ENCODE assay signal across 16 cellular contexts in the genomic region with DNA sequence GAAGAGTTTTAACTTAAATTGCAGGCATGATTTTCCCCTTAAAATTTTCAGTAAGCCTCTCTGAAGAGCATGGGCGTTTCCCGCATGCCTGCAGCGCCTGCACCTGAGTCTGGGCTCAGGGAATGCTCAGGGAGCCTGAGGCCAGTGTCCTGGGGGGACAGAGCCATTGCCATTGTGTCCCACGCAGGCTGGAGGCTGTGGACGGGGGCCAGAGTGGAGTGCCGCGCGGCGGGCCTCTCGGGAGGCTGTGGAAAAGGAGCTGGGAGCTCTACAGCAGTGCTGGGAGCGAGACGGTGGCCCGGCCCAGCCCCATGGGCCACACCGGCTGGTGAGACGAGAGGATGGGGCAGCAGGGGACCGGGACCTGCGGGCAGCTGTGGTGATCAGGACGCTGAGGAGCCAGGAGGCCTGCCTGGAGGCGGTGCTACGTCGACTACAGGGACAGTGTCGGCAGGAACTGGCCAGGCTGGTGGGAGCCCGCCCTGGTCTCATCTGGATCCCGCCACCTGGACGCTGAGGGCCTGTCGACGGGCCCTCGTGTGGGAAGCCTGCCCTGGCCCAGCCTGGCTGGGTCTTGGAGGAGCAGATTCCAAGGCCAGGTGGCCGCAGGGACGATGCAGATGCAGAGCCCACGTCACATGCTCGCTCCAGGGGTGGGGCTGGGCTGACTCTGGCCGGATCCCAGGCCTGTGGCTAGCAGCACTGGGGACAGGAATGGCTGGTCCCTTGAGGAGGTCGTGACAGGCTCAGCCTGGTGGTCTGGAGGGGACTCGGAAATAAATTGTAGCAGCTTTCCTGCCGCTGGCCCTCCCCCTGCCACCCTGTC. TPM values are rescaled to one million over a fixed set of nuclear protein-coding genes. Genes with fewer than 3 reads are reported as not detected.
A peak's percentile ranks its signal among the peaks of the same experiment; 100 is the strongest.
DNase-seq lines count a peak whose midpoint lies in the region; ATAC-seq and TF ChIP-seq lines count a peak whose summit lies in the region.
"Had no signal": no experiment of that assay in that cellular context is flagged by ENCODE, and none has a peak within 500 bp of the region (broad histone marks: within the 10 kb centered on the region; RNA-seq: fewer than 3 reads in every experiment).

No MANE protein-coding gene starts in this region.

- no peaks in the 10 kb centered on the region for H3K36me3 Mint-ChIP-seq in activated naive CD4-positive, alpha-beta T cell treated with anti-CD3 and anti-CD28 coated beads, Interleukin-2, amount 50 U/mL, for 24 hours
- no peaks in the 10 kb centered on the region for H3K36me3 Mint-ChIP-seq in chondrocyte (ENCODE audit: low read depth)

- H3K4me1 Mint-ChIP-seq in activated naive CD4-positive, alpha-beta T cell treated with anti-CD3 and anti-CD28 coated beads, Interleukin-2, amount 50 U/mL, for 24 hours: no peaks in the 10 kb centered on the region
- no peaks in the 10 kb centered on the region for H3K4me1 Mint-ChIP-seq in chondrocyte (ENCODE audit: low read depth)
- H3K4me1 Mint-ChIP-seq: activated CD4-positive, alpha-beta T cell treated with anti-CD3 and anti-CD28 coated beads, Interleukin-2, amount 10 ng/mL, durations not matched to agents 24 days and 14 days; activated T-helper 17 cell treated with anti-CD3 and anti-CD28 coated beads, Interleukin-2, amount 50 U/mL, for 72 hours had no signal

- H3K4me3 ChIP-seq in mesodermal cell (ENCODE audit: extremely low read depth, insufficient read depth, low read length, poor library complexity, severe bottlenecking): no peak overlapping the region
- H3K4me3 ChIP-seq in tibial nerve: no peak overlapping the region
- H3K4me3 ChIP-seq in smooth muscle cell: no peak overlapping the region
- H3K4me3 ChIP-seq: heart right ventricle had no signal

- no peak overlapping the region for H3K9ac ChIP-seq in smooth muscle cell (ENCODE audit: low read depth)

- no peaks in the 10 kb centered on the region for H3K79me2 ChIP-seq in smooth muscle cell (ENCODE audit: low read depth)

- H3K36me3 ChIP-seq in mesodermal cell (ENCODE audit: control insufficient read depth, insufficient read depth, low read length): peaks cover 13% of the 10 kb centered on the region
- H3K36me3 ChIP-seq in tibial nerve: peaks cover 0 to 12% (median 0%) of the 10 kb centered on the region in 3 donors
- no peaks in the 10 kb centered on the region for H3K36me3 ChIP-seq in smooth muscle cell (ENCODE audit: low read depth)
- H3K36me3 ChIP-seq: brain microvascular endothelial cell had no signal

- H3K4me1 ChIP-seq in mesodermal cell (ENCODE audit: control insufficient read depth, insufficient read depth, low read length, poor library complexity, severe bottlenecking): peaks cover 5% of the 10 kb centered on the region
- H3K4me1 ChIP-seq in tibial nerve: peaks cover 0 to 23% (median 8%) of the 10 kb centered on the region in 4 donors
- H3K4me1 ChIP-seq in smooth muscle cell (ENCODE audit: low read depth): no peaks in the 10 kb centered on the region

- no peak overlapping the region for H2AFZ ChIP-seq in smooth muscle cell (ENCODE audit: low read depth)

- H4K20me1 ChIP-seq in smooth muscle cell (ENCODE audit: low read depth): no peaks in the 10 kb centered on the region

- no peaks in the 10 kb centered on the region for H3F3A ChIP-seq in smooth muscle cell (ENCODE audit: low read depth)

- no peak for TF ChIP-seq CTCF in chondrocyte (IDR thresholded peaks at IDR 0.05)
- TF ChIP-seq CTCF in tibial nerve (IDR thresholded peaks at IDR 0.05): no peak
- no peak for TF ChIP-seq CTCF in smooth muscle cell (IDR thresholded peaks at IDR 0.05; ENCODE audit: borderline replicate concordance, insufficient read depth, poor library complexity, severe bottlenecking)

- no peak for DNase-seq in activated naive CD4-positive, alpha-beta T cell treated with Interleukin-2 at 50 U/mL for 16 hours
- DNase-seq in chondrocyte (ENCODE audit: low spot score): peak; percentile 94
- DNase-seq in tibial nerve (ENCODE audit: low spot score in 2 of 2): no peak
- DNase-seq in activated CD4-positive, alpha-beta T cell treated with anti-CD3 and anti-CD28 coated beads, Interleukin-2, amount 50 U/mL, for 1 hour: no peak
- DNase-seq in smooth muscle cell (lab: John Stamatoyannopoulos, UW; ENCODE audit: unreplicated experiment): no peak
- DNase-seq: activated CD4-positive, alpha-beta T cell treated with anti-CD3 and anti-CD28 coated beads, Interleukin-2, amount 10 ng/mL, durations not matched to agents 24 days and 14 days; brain microvascular endothelial cell; KBM-7; NCI-H1436 treated with DMSO at 0.1 percent for 48 hours; RPMI8226 had no signal

- TF ChIP-seq POLR2A in tibial nerve (IDR thresholded peaks at IDR 0.05): no peak

- no peaks in the 10 kb centered on the region for H3K27me3 Mint-ChIP-seq in activated naive CD4-positive, alpha-beta T cell treated with anti-CD3 and anti-CD28 coated beads, Interleukin-2, amount 50 U/mL, for 24 hours
- H3K27me3 Mint-ChIP-seq in chondrocyte (ENCODE audit: low read depth): no peaks in the 10 kb centered on the region
- H3K27me3 Mint-ChIP-seq: activated CD4-positive, alpha-beta T cell treated with anti-CD3 and anti-CD28 coated beads, Interleukin-2, amount 10 ng/mL, durations not matched to agents 24 days and 14 days; activated T-helper 17 cell treated with anti-CD3 and anti-CD28 coated beads, Interleukin-2, amount 50 U/mL, for 72 hours had no signal

- no peak for TF ChIP-seq EP300 in tibial nerve (IDR thresholded peaks at IDR 0.05)

- no peaks in the 10 kb centered on the region for H3K27me3 ChIP-seq in tibial nerve
- H3K27me3 ChIP-seq in smooth muscle cell (ENCODE audit: low read depth): no peaks in the 10 kb centered on the region
- H3K27me3 ChIP-seq: brain microvascular endothelial cell, heart right ventricle had no signal

- H3K27ac Mint-ChIP-seq in activated naive CD4-positive, alpha-beta T cell treated with anti-CD3 and anti-CD28 coated beads, Interleukin-2, amount 50 U/mL, for 24 hours: peak overlapping the region; percentile 8
- H3K27ac Mint-ChIP-seq in chondrocyte (ENCODE audit: unreplicated experiment): no peak overlapping the region
- H3K27ac Mint-ChIP-seq: activated CD4-positive, alpha-beta T cell treated with anti-CD3 and anti-CD28 coated beads, Interleukin-2, amount 10 ng/mL, durations not matched to agents 24 days and 14 days; activated T-helper 17 cell treated with anti-CD3 and anti-CD28 coated beads, Interleukin-2, amount 50 U/mL, for 72 hours; T-helper 2 cell treated with Interferon-gamma antibody and Interleukin-4, amounts not matched to agents 5 μg/mL and 100 μg/mL, for 36 hours had no signal

- WGBS in mesodermal cell (ENCODE audit: insufficient coverage in 2 of 2), 2 experiments: 90 to 91% methylated on average over 35 of the region's 36 CpGs
- WGBS in tibial nerve, 2 donors: 59 to 61% methylated on average over 31 to 34 of the region's 36 CpGs
- 86% methylated on average over 34 of the region's 36 CpGs for WGBS in smooth muscle cell (ENCODE audit: low lambda C conversion rate)

- no peaks in the 10 kb centered on the region for H3K9me3 ChIP-seq in mesodermal cell (ENCODE audit: control insufficient read depth, low read length)
- no peaks in the 10 kb centered on the region for H3K9me3 ChIP-seq in tibial nerve
- H3K9me3 ChIP-seq in smooth muscle cell (replicated peaks; ENCODE audit: low read depth): no peaks in the 10 kb centered on the region
- H3K9me3 ChIP-seq: heart right ventricle had no signal

- H3K27ac ChIP-seq in mesodermal cell (ENCODE audit: low read depth, low read length, severe bottlenecking) (peak overlapping the region; percentile 29), tibial nerve (peak overlapping the region; percentile 74 to 92 (median 82)), smooth muscle cell (ENCODE audit: low read depth) (no peak overlapping the region)
- H3K27ac ChIP-seq: brain microvascular endothelial cell, heart right ventricle had no signal

- H3K4me3 Mint-ChIP-seq in activated naive CD4-positive, alpha-beta T cell treated with anti-CD3 and anti-CD28 coated beads, Interleukin-2, amount 50 U/mL, for 24 hours: no peak overlapping the region
- H3K4me3 Mint-ChIP-seq in chondrocyte (ENCODE audit: unreplicated experiment): no peak overlapping the region
- H3K4me3 Mint-ChIP-seq: activated CD4-positive, alpha-beta T cell treated with anti-CD3 and anti-CD28 coated beads, Interleukin-2, amount 10 ng/mL, durations not matched to agents 24 days and 14 days; activated T-helper 17 cell treated with anti-CD3 and anti-CD28 coated beads, Interleukin-2, amount 50 U/mL, for 72 hours; T-helper 2 cell treated with Interferon-gamma antibody and Interleukin-4, amounts not matched to agents 5 μg/mL and 100 μg/mL, for 36 hours had no signal

- H3K9me3 Mint-ChIP-seq in activated naive CD4-positive, alpha-beta T cell treated with anti-CD3 and anti-CD28 coated beads, Interleukin-2, amount 50 U/mL, for 24 hours: no peaks in the 10 kb centered on the region
- no peaks in the 10 kb centered on the region for H3K9me3 Mint-ChIP-seq in chondrocyte (ENCODE audit: low read depth)
- H3K9me3 Mint-ChIP-seq: activated CD4-positive, alpha-beta T cell treated with anti-CD3 and anti-CD28 coated beads, Interleukin-2, amount 10 ng/mL, durations not matched to agents 24 days and 14 days; activated T-helper 17 cell treated with anti-CD3 and anti-CD28 coated beads, Interleukin-2, amount 50 U/mL, for 72 hours; T-helper 2 cell treated with Interferon-gamma antibody and Interleukin-4, amounts not matched to agents 5 μg/mL and 100 μg/mL, for 36 hours had no signal

- no peak overlapping the region for H3K4me2 ChIP-seq in smooth muscle cell

- no peak for ATAC-seq in GM18519 (IDR thresholded peaks at IDR 0.05; ENCODE audit: low FRiP score, unreplicated experiment)
- ATAC-seq: activated T-helper 17 cell treated with anti-CD3 and anti-CD28 coated beads, Interleukin-2, amount 50 U/mL, for 72 hours; heart right ventricle had no signal

RNA-seq across cellular contexts. Expression of a gene that starts 7.6 kb away (rescaled TPM):
- total RNA-seq in chondrocyte: 12.9 to 15.5 TPM (median 14.3 TPM) in 3 replicates
- 11.7 TPM for polyA plus RNA-seq in mesodermal cell (2013, experiment 1 of 2)
- 12.2 TPM for polyA plus RNA-seq in mesodermal cell (2013, experiment 2 of 2)
- 10 to 100 TPM in 3 of 4 donors, 1 to 10 TPM in 1; 5.5 to 20.4 (median 14.2) TPM for total RNA-seq in tibial nerve
- total RNA-seq in smooth muscle cell: 3.8 and 3.9 TPM in 2 replicates
- polyA plus RNA-seq in smooth muscle cell: 4.7 and 8.2 TPM in 2 replicates

RNA-seq across cellular contexts. Expression of a gene that starts 12.0 kb away (rescaled TPM):
- total RNA-seq in chondrocyte (38.7 to 181 TPM (median 174 TPM) in 3 replicates), tibial nerve (10 to 100 TPM; 26.4 to 77.8 (median 33.5) TPM), smooth muscle cell (0.27 and 4.9 TPM in 2 replicates)
- polyA plus RNA-seq in mesodermal cell (2013, experiment 1 of 2): 50.0 TPM
- polyA plus RNA-seq in mesodermal cell (2013, experiment 2 of 2): 33.7 TPM
- 31.8 and 40.6 TPM in 2 replicates for polyA plus RNA-seq in smooth muscle cell

RNA-seq across cellular contexts. Expression of a gene that starts 24.0 kb away (rescaled TPM):
- total RNA-seq in chondrocyte (166 to 264 TPM (median 247 TPM) in 3 replicates), tibial nerve (100 to 1,000 TPM; 161 to 268 (median 208) TPM), smooth muscle cell (7.6 and 14.1 TPM in 2 replicates)
- 108 TPM for polyA plus RNA-seq in mesodermal cell (2013, experiment 1 of 2)
- 76.1 TPM for polyA plus RNA-seq in mesodermal cell (2013, experiment 2 of 2)
- 38.1 and 45.7 TPM in 2 replicates for polyA plus RNA-seq in smooth muscle cell

RNA-seq across cellular contexts. Expression of a gene that starts 27.7 kb away (rescaled TPM):
- total RNA-seq in chondrocyte (4.4 to 8.9 TPM (median 6.0 TPM) in 3 replicates), tibial nerve (10 to 100 TPM; 15.1 to 28.2 (median 20.1) TPM), smooth muscle cell (2.6 and 7.0 TPM in 2 replicates)
- 6.6 TPM for polyA plus RNA-seq in mesodermal cell (2013, experiment 1 of 2)
- 4.8 TPM for polyA plus RNA-seq in mesodermal cell (2013, experiment 2 of 2)
- 7.2 and 12.1 TPM in 2 replicates for polyA plus RNA-seq in smooth muscle cell

Comparison
In these comparisons a context has a peak if more than half of its experiments do, and no peak if none do; other contexts are left out.
1. RNA of a gene that starts 24.0 kb away (total RNA-seq): 166 to 264 TPM in chondrocyte and 161 to 268 TPM in tibial nerve; 7.6 to 14.1 TPM in smooth muscle cell; every median in the first group is over 10 times any median in the second.